8 cellular contexts compared by ENCODE assay signal in the genomic region with DNA sequence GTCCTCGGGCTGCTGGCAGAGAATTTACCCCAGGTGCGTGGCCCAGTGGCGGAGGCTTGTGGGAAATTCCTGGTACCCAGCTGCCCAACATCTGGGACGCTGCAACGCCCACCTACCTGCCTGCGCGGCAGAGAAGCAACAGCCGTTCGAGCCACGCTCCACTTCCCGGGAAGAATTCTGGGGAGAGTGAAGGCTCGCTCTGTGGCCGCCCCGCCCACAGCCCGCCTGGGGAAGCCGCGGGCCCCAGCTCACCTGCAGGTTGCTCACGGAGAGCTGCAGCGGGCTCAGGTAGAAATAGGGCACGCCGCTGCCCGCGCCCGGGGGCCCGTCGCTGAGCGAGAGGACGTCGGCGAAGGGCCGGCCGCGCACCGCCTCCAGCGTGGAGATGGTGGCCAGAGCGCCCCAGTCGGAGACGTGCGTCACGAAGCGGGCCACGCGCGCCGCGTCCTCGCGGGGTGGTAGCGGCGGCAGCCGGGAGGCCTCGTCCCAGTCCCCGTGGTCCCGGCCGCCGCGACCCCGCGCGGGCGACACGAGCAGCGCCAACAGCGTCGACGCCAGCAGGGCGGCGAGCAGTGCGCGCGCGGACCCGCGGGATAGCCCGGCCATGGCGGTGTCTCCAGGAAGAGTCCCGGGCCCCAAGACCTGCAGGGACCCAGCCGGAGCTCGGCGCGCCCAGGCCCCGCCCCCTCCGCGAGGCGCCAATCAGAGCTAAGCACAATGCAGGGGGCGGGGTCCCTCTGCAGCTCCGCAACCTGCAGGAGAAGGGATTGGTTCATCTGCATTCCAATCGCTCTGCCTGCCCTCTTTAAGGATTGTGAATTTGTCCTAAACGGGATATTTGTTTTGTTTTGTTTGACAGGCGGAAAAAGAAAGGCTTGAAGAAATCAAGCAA. TPM values are rescaled to one million over a fixed set of nuclear protein-coding genes. Genes with fewer than 3 reads are reported as not detected.
DNase-seq lines count a peak whose midpoint lies in the region; ATAC-seq and TF ChIP-seq lines count a peak whose summit lies in the region.

Gene CREG1 (minus strand): TSS at position 627 of the 892 bp plus-strand sequence.

- TF ChIP-seq POLR2A in erythroblast (IDR thresholded peaks at IDR 0.05; ENCODE audit: low read length) = peak; percentile 90

- H3K36me3 Mint-ChIP-seq in activated T-cell treated with anti-CD3 and anti-CD28 coated beads, Interleukin-2, amount 50 U/mL, for 24 hours (ENCODE audit: low read depth) = no peaks in the 10 kb centered on the region

- peak within 1 kb of the TSS; percentile 63 for H3K27ac Mint-ChIP-seq in activated T-cell treated with anti-CD3 and anti-CD28 coated beads, Interleukin-2, amount 50 U/mL, for 24 hours

- H3K4me1 Mint-ChIP-seq in activated T-cell treated with anti-CD3 and anti-CD28 coated beads, Interleukin-2, amount 50 U/mL, for 24 hours (ENCODE audit: low read depth) = peaks cover 40% of the 10 kb centered on the region

- peak within 1 kb of the TSS; percentile 27 for H3K4me3 ChIP-seq in mucosa of stomach (ENCODE audit: low read length)

- DNase-seq in DMS153 treated with DMSO at 0.1 percent for 48 hours (lab: John Stamatoyannopoulos, UW; ENCODE audit: unreplicated experiment) (peak; percentile 89), KBM-7 (peak; percentile 95), erythroblast (lab: John Stamatoyannopoulos, UW) (peak; percentile 93 to 95)
- DNase-seq in activated T-cell treated with anti-CD3 and anti-CD28 coated beads, Interleukin-2, amount 50 U/mL, for 24 hours = peak; percentile 91
- peak; percentile 69 to 78 for DNase-seq in stimulated activated CD8-positive, alpha-beta memory T cell treated with anti-CD3 and anti-CD28 coated beads, Interleukin-7, amount 100 ng/mL, for 1 hour (ENCODE audit: low read depth in 2 of 2)

- H3K4me3 Mint-ChIP-seq in activated T-cell treated with anti-CD3 and anti-CD28 coated beads, Interleukin-2, amount 50 U/mL, for 24 hours = peak within 1 kb of the TSS; percentile 83

- peak; percentile 97 for ATAC-seq in GM21717 (IDR thresholded peaks at IDR 0.05; ENCODE audit: unreplicated experiment)

- no peaks in the 10 kb centered on the region for H3K9me3 ChIP-seq in mucosa of stomach (ENCODE audit: control insufficient read depth, low read length)

- H3K36me3 ChIP-seq in mucosa of stomach (ENCODE audit: control insufficient read depth, insufficient read depth, low read length) = no peaks in the 10 kb centered on the region

- H3K9me3 Mint-ChIP-seq in activated T-cell treated with anti-CD3 and anti-CD28 coated beads, Interleukin-2, amount 50 U/mL, for 24 hours = no peaks in the 10 kb centered on the region

- H3K27me3 Mint-ChIP-seq in activated T-cell treated with anti-CD3 and anti-CD28 coated beads, Interleukin-2, amount 50 U/mL, for 24 hours = no peaks in the 10 kb centered on the region

- no peaks in the 10 kb centered on the region for H3K27me3 ChIP-seq in mucosa of stomach (ENCODE audit: control insufficient read depth, insufficient read depth, low read length)

- peak within 1 kb of the TSS; percentile 67 for H3K9ac ChIP-seq in mucosa of stomach (ENCODE audit: low read length)

- in situ Hi-C loops in KBM-7 (cut with MboI; ENCODE audit: low pct_unique_long_range_greater_than_20kb, low sequenced_read_pairs) = no loop called here

- no peaks in the 10 kb centered on the region for H3K4me1 ChIP-seq in mucosa of stomach (ENCODE audit: control insufficient read depth, insufficient read depth, low read length)

TF ChIP-seq in PFSK-1, 5 proteins besides CTCF, POLR2A, EP300 and RAD21:
- TF ChIP-seq POLR2AphosphoS5 (IDR thresholded peaks at IDR 0.05; ENCODE audit: low read depth, low read length) (peak; percentile 57; the same call in 1 of the 2 replicates), FOXP2 (optimal IDR thresholded peaks at IDR 0.05; ENCODE audit: borderline replicate concordance, extremely low read depth, extremely low read length, insufficient read depth) (no peak), TAF1 (IDR thresholded peaks at IDR 0.05; ENCODE audit: borderline replicate concordance, insufficient read depth, low read length) (peak; percentile 70; the same call in 1 of the 2 replicates), REST (IDR thresholded peaks at IDR 0.05; ENCODE audit: insufficient read depth in 1 of 2, low read depth in 2 of 2, low read length in 2 of 2) (no peak), SIN3A (IDR thresholded peaks at IDR 0.05; ENCODE audit: borderline replicate concordance, insufficient read depth, low read length) (no peak)

RNA-seq across cellular contexts. Expression of gene CREG1, which starts in this region (rescaled TPM):
- polyA plus RNA-seq in PFSK-1 (2012; ENCODE audit: insufficient read length, low read depth) = 2.6 TPM

Comparison
In these comparisons a context has a peak if more than half of its experiments do, and no peak if none do; other contexts are left out.
1. Peak in every context shown above with its lines: DNase-seq, ATAC-seq and H3K4me3 ChIP-seq.